In genomic region chr13:98338312-98338711, GRCh38 we compare ENCODE assay signal across 1 cellular context.
TF ChIP-seq lines count a peak whose summit lies in the region.

No MANE protein-coding gene starts in this region.

TF ChIP-seq in HepG2, 621 proteins besides CTCF, POLR2A, EP300 and RAD21 (continued from another document):
- no peak for TF ChIP-seq IRF1 (CRISPR knock-in tag; IDR thresholded peaks at IDR 0.05; ENCODE audit: low read depth)
- TF ChIP-seq RFX5 (IDR thresholded peaks at IDR 0.05; ENCODE audit: low read depth, low read length), result no peak
- no peak for TF ChIP-seq ZNF234 (CRISPR knock-in tag; conservative IDR thresholded peaks at IDR 0.05)
- TF ChIP-seq ZNF572 (CRISPR knock-in tag; IDR thresholded peaks at IDR 0.05), result no peak
- TF ChIP-seq SMC3 (IDR thresholded peaks at IDR 0.05; ENCODE audit: low read length), result no peak
- TF ChIP-seq ZNF83 (CRISPR knock-in tag; IDR thresholded peaks at IDR 0.05; ENCODE audit: borderline replicate concordance), result no peak
- TF ChIP-seq ATF7 (IDR thresholded peaks at IDR 0.05), result peak; percentile 7; the same call in 1 of the 2 replicates
- TF ChIP-seq ATF7 (CRISPR knock-in tag; IDR thresholded peaks at IDR 0.05), result no peak
- no peak for TF ChIP-seq HNF4A (CRISPR knock-in tag; IDR thresholded peaks at IDR 0.05)
- TF ChIP-seq SOX5 (CRISPR knock-in tag; IDR thresholded peaks at IDR 0.05; ENCODE audit: borderline replicate concordance), result no peak
- TF ChIP-seq ZNF333 (CRISPR knock-in tag; IDR thresholded peaks at IDR 0.05; ENCODE audit: borderline replicate concordance), result no peak
- no peak for TF ChIP-seq TEAD3 (CRISPR knock-in tag; optimal IDR thresholded peaks at IDR 0.05; ENCODE audit: borderline replicate concordance)
TF ChIP-seq in HepG2: peak in this region for 4.
